8 cellular contexts compared by ENCODE assay signal in the genomic region with DNA sequence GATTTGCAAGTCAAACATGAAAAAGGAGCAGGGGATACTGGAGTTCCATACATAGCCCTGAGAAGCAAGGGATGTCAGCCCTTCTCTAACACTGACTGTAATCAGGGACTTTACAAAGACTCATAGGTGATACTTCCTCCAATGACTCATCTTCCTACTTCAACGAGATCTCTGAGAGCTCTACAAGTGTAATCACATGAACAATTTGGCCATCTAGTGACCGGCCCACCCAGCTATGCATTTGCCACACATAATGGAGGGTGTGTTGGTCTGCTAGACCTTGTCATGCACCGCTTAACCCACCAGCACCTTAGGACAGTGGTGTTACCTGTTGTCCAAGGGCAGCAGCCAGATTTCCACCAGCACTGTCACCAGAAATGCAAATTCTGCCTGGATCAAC.
DNase-seq lines count a peak whose midpoint lies in the region; ATAC-seq and TF ChIP-seq lines count a peak whose summit lies in the region.

No MANE protein-coding gene starts in this region.

- H3K36me3 Mint-ChIP-seq in T-helper 2 cell treated with Interferon-gamma antibody and Interleukin-4, amounts not matched to agents 5 μg/mL and 100 μg/mL, for 36 hours (ENCODE audit: low read depth), result peaks cover 9% of the 10 kb centered on the region

- H3K36me3 ChIP-seq in kidney epithelial cell (ENCODE audit: control insufficient read depth, insufficient read depth, low read length), result peaks cover 4% of the 10 kb centered on the region

- H3K27me3 ChIP-seq in kidney epithelial cell (ENCODE audit: control insufficient read depth, insufficient read depth, low read length), result no peaks in the 10 kb centered on the region

- ATAC-seq in GM18861 (IDR thresholded peaks at IDR 0.05; ENCODE audit: unreplicated experiment), result peak; percentile 99
- peak; percentile 90 for ATAC-seq in GM21737 (IDR thresholded peaks at IDR 0.05; ENCODE audit: unreplicated experiment)
- no peak for ATAC-seq in left lobe of liver

- no peak overlapping the region for H3K27ac ChIP-seq in caudate nucleus (ENCODE audit: low read depth, low read length)

- no peak overlapping the region for H3K27ac Mint-ChIP-seq in T-helper 2 cell treated with Interferon-gamma antibody and Interleukin-4, amounts not matched to agents 5 μg/mL and 100 μg/mL, for 36 hours

- peaks cover 8% of the 10 kb centered on the region for H3K4me1 Mint-ChIP-seq in T-helper 2 cell treated with Interferon-gamma antibody and Interleukin-4, amounts not matched to agents 5 μg/mL and 100 μg/mL, for 36 hours (ENCODE audit: low read depth)

- H3K27me3 Mint-ChIP-seq in T-helper 2 cell treated with Interferon-gamma antibody and Interleukin-4, amounts not matched to agents 5 μg/mL and 100 μg/mL, for 36 hours (ENCODE audit: low read depth), result no peaks in the 10 kb centered on the region

- H3K9me3 Mint-ChIP-seq in T-helper 2 cell treated with Interferon-gamma antibody and Interleukin-4, amounts not matched to agents 5 μg/mL and 100 μg/mL, for 36 hours, result no peaks in the 10 kb centered on the region

- H3K4me3 ChIP-seq in kidney epithelial cell (ENCODE audit: low read depth, low read length), result no peak overlapping the region

- TF ChIP-seq CTCF in kidney epithelial cell (IDR thresholded peaks at IDR 0.05; ENCODE audit: insufficient read depth, low read length, poor library complexity, severe bottlenecking), result no peak

- no peak overlapping the region for H3K4me3 Mint-ChIP-seq in T-helper 2 cell treated with Interferon-gamma antibody and Interleukin-4, amounts not matched to agents 5 μg/mL and 100 μg/mL, for 36 hours

- peak; percentile 49 for DNase-seq in LoVo (ENCODE audit: low spot score)
- DNase-seq in kidney epithelial cell (ENCODE audit: low read depth), result peak; percentile 56
- no peak for DNase-seq in T-helper 2 cell treated with Interferon-gamma antibody and Interleukin-4, amounts not matched to agents 5 μg/mL and 100 μg/mL, for 36 hours (ENCODE audit: low spot score)
- DNase-seq in stimulated activated CD4-positive, alpha-beta T cell treated with anti-CD3 and anti-CD28 coated beads, Interleukin-12 subunit alpha, Interleukin-12 subunit beta, amount 100 ng/mL, for 4 hours, result no peak
- no peak for DNase-seq in left lobe of liver (ENCODE audit: low spot score)
- DNase-seq in caudate nucleus (lab: John Stamatoyannopoulos, UW), result no peak

Comparison
In these comparisons a context has a peak if more than half of its experiments do, and no peak if none do; other contexts are left out.
1. DNase-seq: peak in LoVo (single experiment) and kidney epithelial cell (single experiment); none in T-helper 2 cell treated with Interferon-gamma antibody and Interleukin-4, amounts not matched to agents 5 μg/mL and 100 μg/mL, for 36 hours (single experiment), stimulated activated CD4-positive, alpha-beta T cell treated with anti-CD3 and anti-CD28 coated beads, Interleukin-12 subunit alpha, Interleukin-12 subunit beta, amount 100 ng/mL, for 4 hours (single experiment), left lobe of liver (single experiment) and caudate nucleus (0 of 61).